ENCODE assay signal across 1 cellular context in the genomic region with DNA sequence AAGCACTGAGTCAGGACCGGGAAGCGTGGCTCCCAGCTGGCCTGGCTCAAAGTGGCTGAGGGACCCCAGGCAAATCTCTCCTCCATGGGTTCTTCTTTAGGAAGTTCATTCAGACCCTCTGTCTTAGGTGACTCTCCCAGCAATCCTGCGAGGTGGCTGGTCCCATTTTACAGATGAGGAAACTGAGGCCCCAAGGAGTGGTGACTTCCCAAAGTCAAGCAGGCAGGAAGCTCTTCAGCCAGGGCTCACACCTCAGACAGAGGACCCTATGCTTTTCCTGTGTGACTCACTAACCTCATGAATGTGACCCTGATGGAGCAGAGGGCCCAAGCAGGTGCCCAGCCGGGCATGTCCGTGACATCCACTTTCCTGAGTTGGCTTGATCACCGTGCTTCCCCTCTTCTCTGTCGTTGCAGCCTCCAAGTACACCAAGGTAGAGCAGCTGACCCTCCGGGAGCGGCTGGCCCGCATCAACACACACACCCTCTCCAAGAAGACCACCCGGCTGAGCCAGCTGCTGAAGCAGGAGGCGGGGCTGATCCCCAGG.
TF ChIP-seq lines count a peak whose summit lies in the region.

No MANE protein-coding gene starts in this region.

TF ChIP-seq in K562, 482 proteins besides CTCF, POLR2A, EP300 and RAD21 (continued from another document):
- no peak for TF ChIP-seq TAF1 (IDR thresholded peaks at IDR 0.05; ENCODE audit: control insufficient read depth, extremely low read depth, insufficient read depth, low read length, severe bottlenecking)
- TF ChIP-seq CBX1 (IDR thresholded peaks at IDR 0.05; ENCODE audit: low read depth): 0 out of 2 replicates have a peak, but pooled peaks have one; percentile 61
- TF ChIP-seq, protein P1, sequence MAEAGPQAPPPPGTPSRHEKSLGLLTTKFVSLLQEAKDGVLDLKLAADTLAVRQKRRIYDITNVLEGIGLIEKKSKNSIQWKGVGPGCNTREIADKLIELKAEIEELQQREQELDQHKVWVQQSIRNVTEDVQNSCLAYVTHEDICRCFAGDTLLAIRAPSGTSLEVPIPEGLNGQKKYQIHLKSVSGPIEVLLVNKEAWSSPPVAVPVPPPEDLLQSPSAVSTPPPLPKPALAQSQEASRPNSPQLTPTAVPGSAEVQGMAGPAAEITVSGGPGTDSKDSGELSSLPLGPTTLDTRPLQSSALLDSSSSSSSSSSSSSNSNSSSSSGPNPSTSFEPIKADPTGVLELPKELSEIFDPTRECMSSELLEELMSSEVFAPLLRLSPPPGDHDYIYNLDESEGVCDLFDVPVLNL (CRISPR knock-in tag; IDR thresholded peaks at IDR 0.05; ENCODE audit: low read depth): no peak
- peak; percentile 93 for TF ChIP-seq BCOR (IDR thresholded peaks at IDR 0.05)
